Comparison of ENCODE assay signal across 16 cellular contexts in the genomic region with DNA sequence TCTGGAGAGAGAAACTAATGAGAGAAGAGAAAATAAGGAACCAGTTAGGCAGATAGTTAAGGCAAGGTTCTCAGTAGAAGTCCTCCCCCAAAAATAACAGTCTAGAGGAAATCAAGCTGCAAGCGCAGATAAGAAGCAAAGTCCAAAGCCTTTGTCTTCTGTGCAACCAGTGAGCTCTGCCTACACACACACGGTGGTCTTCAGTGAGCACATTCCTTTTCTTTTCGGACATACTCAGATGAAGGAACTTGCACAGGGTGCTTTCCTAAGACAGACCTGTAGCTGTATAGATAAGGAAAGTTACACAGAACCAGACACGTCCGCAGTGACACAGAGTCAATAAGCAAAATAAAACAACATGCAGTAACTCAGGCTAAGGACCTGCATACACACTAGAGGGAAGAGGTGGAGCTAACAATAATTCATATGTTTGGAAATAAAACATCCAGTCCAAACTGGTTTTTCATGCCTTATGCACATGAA. TPM values are rescaled to one million over a fixed set of nuclear protein-coding genes. Genes with fewer than 3 reads are reported as not detected.
DNase-seq lines count a peak whose midpoint lies in the region; ATAC-seq, FAIRE-seq and TF ChIP-seq lines count a peak whose summit lies in the region.
"Not testable (repeated sequence)": the region's sequence is repeated elsewhere in the genome, so short reads cannot be mapped to it uniquely, and the experiment has no call there.
"Had no signal": no experiment of that assay in that cellular context is flagged by ENCODE, and none has a peak within 500 bp of the region (broad histone marks: within the 10 kb centered on the region; RNA-seq: fewer than 3 reads in every experiment).

No MANE protein-coding gene starts in this region.

- H3K4me1 ChIP-seq in K562 (replicated peaks in 1 of 2; ENCODE audit: control insufficient read depth in 2 of 2, insufficient read depth in 2 of 2, low read length in 2 of 2); mucosa of descending colon (ENCODE audit: low read depth): not testable (repeated sequence)

- not testable (repeated sequence) for TF ChIP-seq CTCF in C4-2B (conservative IDR thresholded peaks at IDR 0.05); K562 (IDR thresholded peaks at IDR 0.05 in 2 of 3, conservative IDR thresholded peaks at IDR 0.05 in 1 of 3; ENCODE audit: insufficient read depth in 2 of 3, low read depth in 1 of 3, low read length in 3 of 3); mucosa of descending colon (IDR thresholded peaks at IDR 0.05)

- peak; percentile 13; the same call in 1 of the 2 replicates for TF ChIP-seq EP300 in K562 (IDR thresholded peaks at IDR 0.05; ENCODE audit: low read length)

- H3K27ac ChIP-seq in C4-2B, result peak overlapping the region; percentile 50; the same call in 1 of the 2 replicates
- peak overlapping the region; percentile 64; the same call in 1 of the 3 replicates for H3K27ac ChIP-seq in K562 (ENCODE audit: extremely low read depth, low read depth, low read length)

- H3K27me3 ChIP-seq in K562 (ENCODE audit: control insufficient read depth in 2 of 2, insufficient read depth in 2 of 2, low read length in 2 of 2), result not testable (repeated sequence)

- intact Hi-C loops in K562 (cut with micrococcal nuclease), result loop anchor here (10.0 kb wide), 1 partner anchor 1195 kb away; no protein-coding TSS in a partner anchor
- intact Hi-C loops in mucosa of descending colon (cut with DNase I, micrococcal nuclease), result not testable (repeated sequence)

- not testable (repeated sequence) for TF ChIP-seq POLR2A in K562 (conservative IDR thresholded peaks at IDR 0.05); erythroblast (IDR thresholded peaks at IDR 0.05; ENCODE audit: low read length)

- in situ Hi-C loops in K562 (cut with MboI), result not testable (repeated sequence)

- not testable (repeated sequence) for BruUV-seq in K562 (replicated peaks; lab: Mats Ljungman, UMichigan)

- H3K9me3 ChIP-seq in K562 (replicated peaks; ENCODE audit: control insufficient read depth, insufficient read depth, low read depth, low read length); mucosa of descending colon: not testable (repeated sequence)

- H3K4me2 ChIP-seq in K562 (ENCODE audit: insufficient read depth, low read length), result not testable (repeated sequence)

- ATAC-seq in K562 (peak; percentile 56), mucosa of descending colon (peak; percentile 68)

- H2AFZ ChIP-seq in K562 (ENCODE audit: low read depth, low read length), result not testable (repeated sequence)

- H3K36me3 ChIP-seq in K562 (ENCODE audit: control insufficient read depth, insufficient read depth, low read length); mucosa of descending colon (ENCODE audit: low read depth): not testable (repeated sequence)

- H3K79me2 ChIP-seq in K562 (ENCODE audit: control insufficient read depth, insufficient read depth, low read length), result not testable (repeated sequence)

- DNase-seq in GDM1 (lab: John Stamatoyannopoulos, UW) (peak; percentile 85), Kasumi-1 (lab: John Stamatoyannopoulos, UW) (peak; percentile 68 to 81), NCI-H2029 (lab: John Stamatoyannopoulos, UW) (peak; percentile 21), UCSD-AML1 (lab: John Stamatoyannopoulos, UW; ENCODE audit: unreplicated experiment) (peak; percentile 40), K562 (ENCODE audit: extremely low read depth in 1 of 4, low spot score in 3 of 4) (peak; percentile 6 to 45 (median 6)), erythroblast (lab: John Stamatoyannopoulos, UW) (peak; percentile 53 to 86)
- not testable (repeated sequence) for DNase-seq in mucosa of descending colon

- peak; percentile 85 for FAIRE-seq in K562 (lab: Jason Lieb, UNC)

- CTCF ChIA-PET in K562 (lab: Yijun Ruan, JAX; ENCODE audit: low intra/inter-chr PET ratio), result not testable (repeated sequence)

- H3K9me1 ChIP-seq in K562 (ENCODE audit: control insufficient read depth, insufficient read depth, low read length), result not testable (repeated sequence)

- peak in 1 of 2 experiments; percentile 32; a peak in 2 of 4 replicates for TF ChIP-seq RAD21 in K562 (CRISPR knock-in tag; conservative IDR thresholded peaks at IDR 0.05 in 1 of 2, IDR thresholded peaks at IDR 0.05 in 1 of 2)

- H3K4me3 ChIP-seq in K562, mucosa of descending colon: not testable (repeated sequence)

- POLR2A ChIA-PET in K562 (lab: Yijun Ruan, JAX), result interaction anchor here (1.1 kb wide), 1 partner anchor 130 kb away, joined by 3 read pairs; no protein-coding TSS in a partner anchor

- H4K20me1 ChIP-seq in K562 (replicated peaks; ENCODE audit: control insufficient read depth, insufficient read depth, low read length), result not testable (repeated sequence)

- not testable (repeated sequence) for H3K9ac ChIP-seq in K562 (ENCODE audit: insufficient read depth in 1 of 2, low read depth in 2 of 2, low read length in 2 of 2)

- 7% methylated on average over 3 of the region's 5 CpGs for WGBS in K562 (ENCODE audit: insufficient coverage, low coverage, missing lambda C conversion rate)

TF ChIP-seq in K562, 482 proteins besides CTCF, POLR2A, EP300 and RAD21 (continues in another document):
- TF ChIP-seq NCOR1 (IDR thresholded peaks at IDR 0.05), result peak; percentile 63
- peak; percentile 81 to 89; a peak in 3 of 4 replicates for TF ChIP-seq FOXA3 (CRISPR knock-in tag; conservative IDR thresholded peaks at IDR 0.05 in 1 of 2, IDR thresholded peaks at IDR 0.05 in 1 of 2)
- 0 out of 2 replicates have a peak, but pooled peaks have one; percentile 12 for TF ChIP-seq ZNF766 (CRISPR knock-in tag; conservative IDR thresholded peaks at IDR 0.05)
- TF ChIP-seq, protein P1, sequence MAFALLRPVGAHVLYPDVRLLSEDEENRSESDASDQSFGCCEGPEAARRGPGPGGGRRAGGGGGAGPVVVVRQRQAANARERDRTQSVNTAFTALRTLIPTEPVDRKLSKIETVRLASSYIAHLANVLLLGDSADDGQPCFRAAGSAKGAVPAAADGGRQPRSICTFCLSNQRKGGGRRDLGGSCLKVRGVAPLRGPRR (CRISPR knock-in tag; IDR thresholded peaks at IDR 0.05), result 0 out of 2 replicates have a peak, but pooled peaks have one; percentile 82
- peak; percentile 18; the same call in 1 of the 2 replicates for TF ChIP-seq NFIC (IDR thresholded peaks at IDR 0.05)
- TF ChIP-seq ELF4 (CRISPR knock-in tag; IDR thresholded peaks at IDR 0.05), result 0 out of 2 replicates have a peak, but pooled peaks have one; percentile 35
- TF ChIP-seq RBBP5 (IDR thresholded peaks at IDR 0.05; ENCODE audit: borderline replicate concordance, insufficient read depth, low read length, poor library complexity, severe bottlenecking), result peak; percentile 45
- TF ChIP-seq DPF2 (IDR thresholded peaks at IDR 0.05), result 0 out of 2 replicates have a peak, but pooled peaks have one; percentile 22
- TF ChIP-seq, protein P2, sequence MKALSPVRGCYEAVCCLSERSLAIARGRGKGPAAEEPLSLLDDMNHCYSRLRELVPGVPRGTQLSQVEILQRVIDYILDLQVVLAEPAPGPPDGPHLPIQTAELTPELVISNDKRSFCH (CRISPR knock-in tag; IDR thresholded peaks at IDR 0.05), result not testable (repeated sequence)
- TF ChIP-seq, protein P2 (tag; IDR thresholded peaks at IDR 0.05), result peak; percentile 74; the same call in 1 of the 2 replicates
- peak; percentile 89 for TF ChIP-seq GATA2 (CRISPR knock-in tag; IDR thresholded peaks at IDR 0.05)
- TF ChIP-seq TRIM24 (IDR thresholded peaks at IDR 0.05), result peak; percentile 14 to 65; a peak in 2 of 4 replicates
- peak; percentile 88 for TF ChIP-seq TCF3 (CRISPR knock-in tag; IDR thresholded peaks at IDR 0.05)
- TF ChIP-seq, protein P3, sequence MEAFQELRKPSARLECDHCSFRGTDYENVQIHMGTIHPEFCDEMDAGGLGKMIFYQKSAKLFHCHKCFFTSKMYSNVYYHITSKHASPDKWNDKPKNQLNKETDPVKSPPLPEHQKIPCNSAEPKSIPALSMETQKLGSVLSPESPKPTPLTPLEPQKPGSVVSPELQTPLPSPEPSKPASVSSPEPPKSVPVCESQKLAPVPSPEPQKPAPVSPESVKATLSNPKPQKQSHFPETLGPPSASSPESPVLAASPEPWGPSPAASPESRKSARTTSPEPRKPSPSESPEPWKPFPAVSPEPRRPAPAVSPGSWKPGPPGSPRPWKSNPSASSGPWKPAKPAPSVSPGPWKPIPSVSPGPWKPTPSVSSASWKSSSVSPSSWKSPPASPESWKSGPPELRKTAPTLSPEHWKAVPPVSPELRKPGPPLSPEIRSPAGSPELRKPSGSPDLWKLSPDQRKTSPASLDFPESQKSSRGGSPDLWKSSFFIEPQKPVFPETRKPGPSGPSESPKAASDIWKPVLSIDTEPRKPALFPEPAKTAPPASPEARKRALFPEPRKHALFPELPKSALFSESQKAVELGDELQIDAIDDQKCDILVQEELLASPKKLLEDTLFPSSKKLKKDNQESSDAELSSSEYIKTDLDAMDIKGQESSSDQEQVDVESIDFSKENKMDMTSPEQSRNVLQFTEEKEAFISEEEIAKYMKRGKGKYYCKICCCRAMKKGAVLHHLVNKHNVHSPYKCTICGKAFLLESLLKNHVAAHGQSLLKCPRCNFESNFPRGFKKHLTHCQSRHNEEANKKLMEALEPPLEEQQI (IDR thresholded peaks at IDR 0.05), result peak; percentile 56; the same call in 1 of the 2 replicates
- TF ChIP-seq SMARCA4 (IDR thresholded peaks at IDR 0.05), result peak; percentile 51; the same call in 1 of the 2 replicates
- 0 out of 2 replicates have a peak, but pooled peaks have one; percentile 9 for TF ChIP-seq ZFP1 (CRISPR knock-in tag; IDR thresholded peaks at IDR 0.05)

RNA-seq across cellular contexts. Expression of a gene that starts 29.3 kb away (rescaled TPM):
- total RNA-seq in K562 (2011; cell fraction: chromatin; rRNA removed; ENCODE audit: low replicate concordance), result not detected in 2 replicates
- total RNA-seq in K562 (2011; cell fraction: nucleolus; rRNA removed), result not detected in 2 replicates
- total RNA-seq in K562 (2011; cell fraction: nucleoplasm; rRNA removed), result not detected in 2 replicates
- total RNA-seq in K562 (2014; rRNA removed) (not detected in 2 replicates), K562 (2014; rRNA removed; fragmentation: Illumina TruSeq; extraction: Trizol) (not detected in 2 replicates), K562 (2015; rRNA removed; fragmentation: Illumina TruSeq; extraction: Trizol) (not detected in 2 replicates), K562 (2021) (not detected in 2 replicates), mucosa of descending colon (not detected)
- polyA plus RNA-seq in K562 (2011; rRNA removed) (not detected in 2 replicates), K562 (2014; fragmentation: Illumina TruSeq; extraction: Trizol) (not detected in 2 replicates), K562 (2014; fragmentation: Nextera tagmentation; extraction: Ambion mirVana) (not detected), K562 (2014; rRNA removed) (not detected in 2 replicates)
- not detected in 2 replicates for polyA plus RNA-seq in K562 (2011; cell fraction: cytosol; rRNA removed)
- not detected in 2 replicates for polyA plus RNA-seq in K562 (2011; cell fraction: nucleus; rRNA removed)
- polyA plus RNA-seq in K562 (2012), result 0.08 TPM in 1 of 2 replicates, not detected in the other
- polyA minus RNA-seq in K562 (2011; rRNA and poly(A)+ RNA removed), result not detected in 2 replicates
- polyA minus RNA-seq in K562 (2011; cell fraction: cytosol; rRNA and poly(A)+ RNA removed), result not detected in 2 replicates
- polyA minus RNA-seq in K562 (2011; cell fraction: nucleus; rRNA and poly(A)+ RNA removed), result not detected in 2 replicates
- total RNA-seq: A172; CD4-positive, CD25-positive, alpha-beta regulatory T cell; H1; LHCN-M2; PC-3 had no signal
- polyA plus RNA-seq: BJ; CD4-positive, CD25-positive, alpha-beta regulatory T cell; H1; IgD-negative memory B cell; SK-N-SH had no signal
